1 cellular context compared by ENCODE assay signal in genomic region chr22:40625281-40625680, GRCh38. TPM values are rescaled to one million over a fixed set of nuclear protein-coding genes. Genes with fewer than 3 reads are reported as not detected.
"Had no signal": no experiment of that assay in that cellular context is flagged by ENCODE, and none has a peak within 500 bp of the region (broad histone marks: within the 10 kb centered on the region; RNA-seq: fewer than 3 reads in every experiment).

No MANE protein-coding gene starts in this region.

RNA-seq across cellular contexts. Expression of gene MCHR1, which starts 54.0 kb away (rescaled TPM):
- total RNA-seq: K562 had no signal
